ENCODE assay signal across 8 cellular contexts in genomic region chr3:48663489-48664312, GRCh38. TPM values are rescaled to one million over a fixed set of nuclear protein-coding genes. Genes with fewer than 3 reads are reported as not detected.
DNase-seq lines count a peak whose midpoint lies in the region; ATAC-seq, FAIRE-seq and TF ChIP-seq lines count a peak whose summit lies in the region.

No MANE protein-coding gene starts in this region.

- DNase-seq in GM12891 (ENCODE audit: insufficient read length, low spot score) (peak; percentile 98), NCI-H1694 (lab: John Stamatoyannopoulos, UW) (peak; percentile 78), astrocyte of the cerebellum (ENCODE audit: low read depth) (peak; percentile 88), hepatic stellate cell (ENCODE audit: low spot score) (peak; percentile 99), putamen (ENCODE audit: low spot score) (peak; percentile 96), vagina (ENCODE audit: extremely low spot score in 2 of 2) (peak in 1 of 2 donors; percentile 93)
- DNase-seq in T-helper 2 cell treated with Interferon-gamma antibody and Interleukin-4, amounts not matched to agents 5 μg/mL and 100 μg/mL, for 36 hours (ENCODE audit: low spot score) = peak; percentile 96

- no peaks in the 10 kb centered on the region for H3K36me3 ChIP-seq in vagina

- intact Hi-C loops in vagina (cut with DNase I) = no loop called here

- H3K4me1 Mint-ChIP-seq in T-helper 2 cell treated with Interferon-gamma antibody and Interleukin-4, amounts not matched to agents 5 μg/mL and 100 μg/mL, for 36 hours (ENCODE audit: low read depth) = peaks cover 14% of the 10 kb centered on the region

- H3K36me3 Mint-ChIP-seq in T-helper 2 cell treated with Interferon-gamma antibody and Interleukin-4, amounts not matched to agents 5 μg/mL and 100 μg/mL, for 36 hours (ENCODE audit: low read depth) = peaks cover 2% of the 10 kb centered on the region

- in situ Hi-C loops in astrocyte of the cerebellum (cut with HindIII; ENCODE audit: low sequenced_read_pairs) = no loop called here

- H3K27ac Mint-ChIP-seq in T-helper 2 cell treated with Interferon-gamma antibody and Interleukin-4, amounts not matched to agents 5 μg/mL and 100 μg/mL, for 36 hours = peak overlapping the region; percentile 98

- H3K9me3 ChIP-seq in vagina = no peaks in the 10 kb centered on the region

- H3K4me3 Mint-ChIP-seq in T-helper 2 cell treated with Interferon-gamma antibody and Interleukin-4, amounts not matched to agents 5 μg/mL and 100 μg/mL, for 36 hours = peak overlapping the region; percentile 96

- TF ChIP-seq CTCF in astrocyte of the cerebellum (IDR thresholded peaks at IDR 0.05; ENCODE audit: low read depth, low read length, missing control alignments) = peak; percentile 78
- no peak for TF ChIP-seq CTCF in vagina (IDR thresholded peaks at IDR 0.05)

- no peak for TF ChIP-seq POLR2A in GM12891 (IDR thresholded peaks at IDR 0.05; ENCODE audit: low read depth, low read length)
- no peak for TF ChIP-seq POLR2A in vagina (IDR thresholded peaks at IDR 0.05)

- H3K27me3 Mint-ChIP-seq in T-helper 2 cell treated with Interferon-gamma antibody and Interleukin-4, amounts not matched to agents 5 μg/mL and 100 μg/mL, for 36 hours (ENCODE audit: low read depth) = peaks cover 11% of the 10 kb centered on the region

- peak; percentile 96 for FAIRE-seq in GM12891 (lab: Jason Lieb, UNC)

- peaks cover 4% of the 10 kb centered on the region for H3K27me3 ChIP-seq in vagina

- peak; percentile 80 for ATAC-seq in HG02763 (IDR thresholded peaks at IDR 0.05; ENCODE audit: unreplicated experiment)

- H3K4me1 ChIP-seq in vagina = peaks cover 16% of the 10 kb centered on the region

- peak overlapping the region; percentile 18 for H3K27ac ChIP-seq in vagina

- H3K4me3 ChIP-seq in astrocyte of the cerebellum (ENCODE audit: low read depth, low read length) (peak overlapping the region; percentile 54), vagina (peak overlapping the region; percentile 47 to 56)

- no peaks in the 10 kb centered on the region for H3K9me3 Mint-ChIP-seq in T-helper 2 cell treated with Interferon-gamma antibody and Interleukin-4, amounts not matched to agents 5 μg/mL and 100 μg/mL, for 36 hours

TF ChIP-seq in GM12891, 5 proteins besides CTCF, POLR2A, EP300 and RAD21:
- TF ChIP-seq TAF1 (IDR thresholded peaks at IDR 0.05; ENCODE audit: low read depth, low read length) = no peak
- no peak for TF ChIP-seq SPI1 (IDR thresholded peaks at IDR 0.05; ENCODE audit: low read depth, low read length)
- TF ChIP-seq POU2F2 (IDR thresholded peaks at IDR 0.05; ENCODE audit: low read depth, low read length) = peak; percentile 20; the same call in 1 of the 2 replicates
- no peak for TF ChIP-seq PAX5 (IDR thresholded peaks at IDR 0.05; ENCODE audit: insufficient read depth, low read length, severe bottlenecking)
- TF ChIP-seq POLR2AphosphoS5 (IDR thresholded peaks at IDR 0.05; ENCODE audit: low read depth, low read length) = peak; percentile 21; the same call in 1 of the 2 replicates

RNA-seq across cellular contexts. Expression of gene CELSR3, which starts 1.0 kb away (rescaled TPM):
- polyA plus RNA-seq in GM12891 (2012; ENCODE audit: low read depth, missing spikeins) = 0.35 TPM
- 2.2 TPM for total RNA-seq in vagina

RNA-seq across cellular contexts. Expression of gene NCKIPSD, which starts 22.0 kb away (rescaled TPM):
- 22.4 TPM for polyA plus RNA-seq in GM12891 (2012; ENCODE audit: low read depth, missing spikeins)
- 45.9 TPM for total RNA-seq in vagina

RNA-seq across cellular contexts. Expression of gene SLC26A6, which starts 28.4 kb away (rescaled TPM):
- 6.7 TPM for polyA plus RNA-seq in GM12891 (2012; ENCODE audit: low read depth, missing spikeins)
- 35.1 TPM for total RNA-seq in vagina

RNA-seq across cellular contexts. Expression of gene TMEM89, which starts 42.1 kb away (rescaled TPM):
- polyA plus RNA-seq in GM12891 (2012; ENCODE audit: low read depth, missing spikeins) = not detected
- not detected for total RNA-seq in vagina

RNA-seq across cellular contexts. Expression of gene IP6K2, which starts 53.3 kb away (rescaled TPM):
- 59.7 TPM for polyA plus RNA-seq in GM12891 (2012; ENCODE audit: low read depth, missing spikeins)
- total RNA-seq in vagina = 119 TPM
